In the genomic region with DNA sequence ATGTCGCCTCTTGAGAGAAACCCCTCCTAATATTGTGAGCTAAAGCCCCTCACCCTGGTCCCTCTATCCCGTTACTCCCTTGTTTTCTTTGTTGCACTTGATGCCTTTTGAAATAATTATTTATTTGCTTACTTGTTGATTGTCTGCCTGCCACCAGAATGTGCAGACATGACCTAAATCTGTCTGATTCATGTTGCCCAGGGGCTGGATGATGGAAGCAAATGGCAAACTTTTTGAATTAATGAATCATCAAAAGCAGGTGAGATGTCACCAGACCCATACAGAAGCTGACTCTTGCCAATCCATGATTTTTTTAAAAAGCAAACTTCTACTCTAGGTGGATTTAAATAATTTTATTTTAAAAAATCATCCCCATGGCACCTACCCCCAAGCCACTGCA, we compare ENCODE assay signal across 28 cellular contexts. TPM values are rescaled to one million over a fixed set of nuclear protein-coding genes. Genes with fewer than 3 reads are reported as not detected.
DNase-seq lines count a peak whose midpoint lies in the region; ATAC-seq, FAIRE-seq and TF ChIP-seq lines count a peak whose summit lies in the region.
"Had no signal": no experiment of that assay in that cellular context is flagged by ENCODE, and none has a peak within 500 bp of the region (broad histone marks: within the 10 kb centered on the region; RNA-seq: fewer than 3 reads in every experiment).

No MANE protein-coding gene starts in this region.

- H3K27ac ChIP-seq in HEK293 (ENCODE audit: extremely low read depth, low read depth, low read length), result no peak overlapping the region
- H3K27ac ChIP-seq in PC-9, result peak overlapping the region; percentile 72
- no peak overlapping the region for H3K27ac ChIP-seq in CD4-positive, alpha-beta T cell (ENCODE audit: low read depth, low read length)
- H3K27ac ChIP-seq: brain microvascular endothelial cell, KMS-11, psoas muscle, tibial nerve had no signal

- peaks cover 32% of the 10 kb centered on the region for H3F3A ChIP-seq in PC-9 (ENCODE audit: insufficient read depth, low read depth)

- H3K4me3 ChIP-seq in HEK293 (ENCODE audit: low read depth, low read length), result no peak overlapping the region
- no peak overlapping the region for H3K4me3 ChIP-seq in PC-9
- H3K4me3 ChIP-seq in bronchial epithelial cell (ENCODE audit: low read depth, low read length), result no peak overlapping the region
- H3K4me3 ChIP-seq: GM12878, left ventricle myocardium inferior, psoas muscle, tibial nerve had no signal

- no peak for ATAC-seq in HG03039 (IDR thresholded peaks at IDR 0.05; ENCODE audit: unreplicated experiment)
- ATAC-seq in CD4-positive, alpha-beta T cell (ENCODE audit: poor library complexity), result no peak
- ATAC-seq: GM12878 had no signal

- no peaks in the 10 kb centered on the region for H3K27me3 Mint-ChIP-seq in nephron progenitor cell (ENCODE audit: low read depth, poor library complexity)
- H3K27me3 Mint-ChIP-seq in CD4-positive, alpha-beta T cell, result no peaks in the 10 kb centered on the region
- H3K27me3 Mint-ChIP-seq: activated naive CD4-positive, alpha-beta T cell treated with anti-CD3 and anti-CD28 coated beads, Interleukin-2, amount 50 U/mL, for 24 hours had no signal

- no peaks in the 10 kb centered on the region for H3K9me3 Mint-ChIP-seq in nephron progenitor cell
- no peaks in the 10 kb centered on the region for H3K9me3 Mint-ChIP-seq in CD4-positive, alpha-beta T cell
- H3K9me3 Mint-ChIP-seq: activated naive CD4-positive, alpha-beta T cell treated with anti-CD3 and anti-CD28 coated beads, Interleukin-2, amount 50 U/mL, for 24 hours; activated T-helper 1 cell treated with anti-CD3 and anti-CD28 coated beads, Interleukin-12 subunit alpha, Interleukin-12 subunit beta, Interleukin-2, Interleukin-4 antibody, amounts not matched to agents 30 ng/mL and 10 ng/mL and 1 ng/mL, durations not matched to agents 14 hours and 24 hours and 36 hours; immature natural killer cell; mesothelial cell of epicardium had no signal

- no TSS peak for BruUV-seq in PC-9 (replicated peaks; lab: Mats Ljungman, UMichigan)

- POLR2A ChIA-PET in HEK293 (lab: Yijun Ruan, JAX) (no interaction called here), PC-9 (lab: Charles Lee; ENCODE audit: unreplicated experiment) (no interaction called here)
- POLR2A ChIA-PET in CD4-positive, alpha-beta T cell (lab: Charles Lee), result no interaction called here

- TF ChIP-seq CTCF in HEK293 (tag by site-specific recombination; IDR thresholded peaks at IDR 0.05) (no peak), PC-9 (conservative IDR thresholded peaks at IDR 0.05) (no peak), bronchial epithelial cell (IDR thresholded peaks at IDR 0.05; ENCODE audit: insufficient read depth, low read length, severe bottlenecking) (no peak), nephron progenitor cell (IDR thresholded peaks at IDR 0.05) (no peak)
- no peak for TF ChIP-seq CTCF in CD4-positive, alpha-beta T cell (IDR thresholded peaks at IDR 0.05)

- H3K36me3 ChIP-seq in HEK293 (ENCODE audit: control insufficient read depth in 2 of 2, insufficient read depth in 1 of 2, low read length in 2 of 2) (peaks cover 0 to 4% of the 10 kb centered on the region in 2 experiments; a peak in 1 of 3 replicates), PC-9 (ENCODE audit: low read depth) (peaks cover 11% of the 10 kb centered on the region; the same call in 1 of the 2 replicates), bronchial epithelial cell (ENCODE audit: control insufficient read depth, insufficient read depth, low read length) (no peaks in the 10 kb centered on the region)

- no peaks in the 10 kb centered on the region for H3K79me2 ChIP-seq in PC-9 (ENCODE audit: low read depth)

- H3K4me1 ChIP-seq in HEK293 (ENCODE audit: control insufficient read depth, insufficient read depth, low read length) (no peaks in the 10 kb centered on the region), PC-9 (replicated peaks; ENCODE audit: insufficient read depth) (peaks cover 17% of the 10 kb centered on the region)
- H3K4me1 ChIP-seq: psoas muscle, tibial nerve had no signal

- DNase-seq in PC-9 (peak in 1 of 2 experiments; percentile 73), bronchial epithelial cell (ENCODE audit: low read depth) (peak; percentile 93), nephron progenitor cell (no peak), DMS 273 treated with DMSO at 0.1 percent for 48 hours (lab: John Stamatoyannopoulos, UW) (no peak)
- no peak for DNase-seq in CD4-positive, alpha-beta T cell
- DNase-seq: activated CD4-positive, alpha-beta T cell treated with anti-CD3 and anti-CD28 coated beads for 48 hours; amygdala; brain microvascular endothelial cell; hypothalamus; immature natural killer cell; left ventricle myocardium inferior; NCI-H1436; NCI-H2081; NCI-H2227 treated with DMSO at 0.1 percent for 48 hours; NCI-H526; nucleus accumbens; stimulated activated CD4-positive, alpha-beta T cell treated with anti-CD3 and anti-CD28 coated beads, Interleukin-4, amount 100 ng/mL, for 24 hours; SW 1271 had no signal

- peak overlapping the region; percentile 42 for H3K4me2 ChIP-seq in PC-9
- H3K4me2 ChIP-seq: KMS-11 had no signal

- H3K4me1 Mint-ChIP-seq in nephron progenitor cell, result peaks cover 5% of the 10 kb centered on the region
- no peaks in the 10 kb centered on the region for H3K4me1 Mint-ChIP-seq in CD4-positive, alpha-beta T cell (ENCODE audit: low read depth)
- H3K4me1 Mint-ChIP-seq: activated naive CD4-positive, alpha-beta T cell treated with anti-CD3 and anti-CD28 coated beads, Interleukin-2, amount 50 U/mL, for 24 hours; immature natural killer cell; mesothelial cell of epicardium had no signal

- CTCF ChIA-PET in HEK293 (lab: Yijun Ruan, JAX), result interaction anchor here (0.5 to 1.5 kb wide), 3 partner anchors 161 to 285 kb away, joined by 3 to 6 read pairs (median 6); no protein-coding TSS in a partner anchor
- CTCF ChIA-PET in PC-9 (lab: Charles Lee), result interaction anchor here (0.5 kb wide), 1 partner anchor 1308 kb away, joined by 5 read pairs; no protein-coding TSS in a partner anchor
- CTCF ChIA-PET in CD4-positive, alpha-beta T cell (lab: Charles Lee), result no interaction called here

- no peaks in the 10 kb centered on the region for H3K9me2 ChIP-seq in PC-9 (ENCODE audit: insufficient read depth)

- H2AFZ ChIP-seq in PC-9, result no peak overlapping the region

- intact Hi-C loops in PC-9 (cut with micrococcal nuclease; ENCODE audit: unreplicated experiment), result no loop called here
- intact Hi-C loops in CD4-positive, alpha-beta T cell (cut with DNase I, micrococcal nuclease), result no loop called here

- peak overlapping the region; percentile 52 for H3K27ac Mint-ChIP-seq in nephron progenitor cell
- no peak overlapping the region for H3K27ac Mint-ChIP-seq in CD4-positive, alpha-beta T cell
- H3K27ac Mint-ChIP-seq: activated naive CD4-positive, alpha-beta T cell treated with anti-CD3 and anti-CD28 coated beads, Interleukin-2, amount 50 U/mL, for 24 hours; activated T-helper 1 cell treated with anti-CD3 and anti-CD28 coated beads, Interleukin-12 subunit alpha, Interleukin-12 subunit beta, Interleukin-2, Interleukin-4 antibody, amounts not matched to agents 30 ng/mL and 10 ng/mL and 1 ng/mL, durations not matched to agents 14 hours and 24 hours and 36 hours; immature natural killer cell; mesothelial cell of epicardium had no signal

- no peaks in the 10 kb centered on the region for H3K9me3 ChIP-seq in HEK293 (ENCODE audit: control insufficient read depth, insufficient read depth, low read depth, low read length)
- H3K9me3 ChIP-seq in PC-9 (ENCODE audit: insufficient read depth, low read depth), result no peaks in the 10 kb centered on the region
- H3K9me3 ChIP-seq in CD4-positive, alpha-beta T cell (ENCODE audit: control insufficient read depth, low read length), result no peaks in the 10 kb centered on the region
- H3K9me3 ChIP-seq: left ventricle myocardium inferior, psoas muscle, tibial nerve had no signal

- H3K36me3 Mint-ChIP-seq in nephron progenitor cell (ENCODE audit: low read depth), result peaks cover 9% of the 10 kb centered on the region
- peaks cover 29% of the 10 kb centered on the region for H3K36me3 Mint-ChIP-seq in CD4-positive, alpha-beta T cell (ENCODE audit: low read depth)
- H3K36me3 Mint-ChIP-seq: mesothelial cell of epicardium had no signal

- no peak overlapping the region for H3K4me3 Mint-ChIP-seq in nephron progenitor cell
- H3K4me3 Mint-ChIP-seq in CD4-positive, alpha-beta T cell, result no peak overlapping the region
- H3K4me3 Mint-ChIP-seq: activated naive CD4-positive, alpha-beta T cell treated with anti-CD3 and anti-CD28 coated beads, Interleukin-2, amount 50 U/mL, for 24 hours; activated T-helper 1 cell treated with anti-CD3 and anti-CD28 coated beads, Interleukin-12 subunit alpha, Interleukin-12 subunit beta, Interleukin-2, Interleukin-4 antibody, amounts not matched to agents 30 ng/mL and 10 ng/mL and 1 ng/mL, durations not matched to agents 14 hours and 24 hours and 36 hours; mesothelial cell of epicardium had no signal

- H4K20me1 ChIP-seq in PC-9 (ENCODE audit: insufficient read depth), result no peaks in the 10 kb centered on the region

- no peak for FAIRE-seq in bronchial epithelial cell (lab: Jason Lieb, UNC)
- FAIRE-seq: endothelial cell of umbilical vein, GM12878 had no signal

- H3K27me3 ChIP-seq in PC-9 (ENCODE audit: insufficient read depth, low read depth) (no peaks in the 10 kb centered on the region), bronchial epithelial cell (ENCODE audit: control insufficient read depth, insufficient read depth, low read length) (no peaks in the 10 kb centered on the region)
- H3K27me3 ChIP-seq in CD4-positive, alpha-beta T cell (ENCODE audit: control insufficient read depth, insufficient read depth, low read length), result no peaks in the 10 kb centered on the region
- H3K27me3 ChIP-seq: brain microvascular endothelial cell, tibial nerve had no signal

TF ChIP-seq in HEK293, 187 proteins besides CTCF, POLR2A, EP300 and RAD21:
- peak; percentile 85 for TF ChIP-seq SCRT2 (tag by site-specific recombination; IDR thresholded peaks at IDR 0.05)
- TF ChIP-seq ZNF548 (tag by site-specific recombination; IDR thresholded peaks at IDR 0.05), result no peak

RNA-seq across cellular contexts. Expression of a gene that starts 49.3 kb away (rescaled TPM):
- total RNA-seq in PC-9 (2021) (not detected in 2 replicates), bronchial epithelial cell (under 0.01 TPM in 2 replicates)
- total RNA-seq in CD4-positive, alpha-beta T cell, result not detected
- total RNA-seq: activated T-helper 1 cell treated with anti-CD3 and anti-CD28 coated beads, Interleukin-12 subunit alpha, Interleukin-12 subunit beta, Interleukin-2, Interleukin-4 antibody, amounts not matched to agents 30 ng/mL and 10 ng/mL and 1 ng/mL, durations not matched to agents 14 hours and 24 hours and 36 hours; endothelial cell of umbilical vein; GM12878 had no signal
